Comparison of ENCODE assay signal across 25 cellular contexts in genomic region chr1:230070321-230071208, GRCh38. TPM values are rescaled to one million over a fixed set of nuclear protein-coding genes. Genes with fewer than 3 reads are reported as not detected.
DNase-seq lines count a peak whose midpoint lies in the region; ATAC-seq and TF ChIP-seq lines count a peak whose summit lies in the region.
"Had no signal": no experiment of that assay in that cellular context is flagged by ENCODE, and none has a peak within 500 bp of the region (broad histone marks: within the 10 kb centered on the region; RNA-seq: fewer than 3 reads in every experiment).

No MANE protein-coding gene starts in this region.

- H3K36me3 Mint-ChIP-seq in MCF 10A (ENCODE audit: insufficient read depth, unreplicated experiment) = no peaks in the 10 kb centered on the region
- H3K36me3 Mint-ChIP-seq in activated T-helper 17 cell treated with anti-CD3 and anti-CD28 coated beads, Interleukin-2, amount 50 U/mL, for 72 hours (ENCODE audit: low read depth) = peaks cover 12% of the 10 kb centered on the region
- H3K36me3 Mint-ChIP-seq: naive B cell had no signal

- BruUV-seq in MCF 10A (replicated peaks; lab: Mats Ljungman, UMichigan) = no TSS peak

- no peaks in the 10 kb centered on the region for H3K27me3 Mint-ChIP-seq in MCF 10A (ENCODE audit: insufficient read depth, unreplicated experiment)
- H3K27me3 Mint-ChIP-seq in activated T-helper 17 cell treated with anti-CD3 and anti-CD28 coated beads, Interleukin-2, amount 50 U/mL, for 72 hours = no peaks in the 10 kb centered on the region
- H3K27me3 Mint-ChIP-seq: activated CD4-positive, alpha-beta T cell treated with anti-CD3 and anti-CD28 coated beads, Interleukin-2, amount 10 ng/mL, durations not matched to agents 24 days and 14 days; CD4-positive, alpha-beta memory T cell; naive B cell; T-cell had no signal

- H3K4me1 Mint-ChIP-seq in MCF 10A (ENCODE audit: insufficient read depth, unreplicated experiment) = peaks cover 56% of the 10 kb centered on the region
- peaks cover 34% of the 10 kb centered on the region for H3K4me1 Mint-ChIP-seq in activated T-helper 17 cell treated with anti-CD3 and anti-CD28 coated beads, Interleukin-2, amount 50 U/mL, for 72 hours

- H3K9me3 ChIP-seq in breast epithelium = no peaks in the 10 kb centered on the region
- H3K9me3 ChIP-seq in right lobe of liver = no peaks in the 10 kb centered on the region
- H3K9me3 ChIP-seq in vagina = no peaks in the 10 kb centered on the region

- H3K27ac Mint-ChIP-seq in MCF 10A (ENCODE audit: low read depth, unreplicated experiment) = peak overlapping the region; percentile 59
- peak overlapping the region; percentile 8 for H3K27ac Mint-ChIP-seq in activated T-helper 17 cell treated with anti-CD3 and anti-CD28 coated beads, Interleukin-2, amount 50 U/mL, for 72 hours
- H3K27ac Mint-ChIP-seq: activated CD4-positive, alpha-beta T cell treated with anti-CD3 and anti-CD28 coated beads, Interleukin-2, amount 10 ng/mL, durations not matched to agents 24 days and 14 days; T-cell had no signal

- H3K4me3 Mint-ChIP-seq in MCF 10A (ENCODE audit: unreplicated experiment) = no peak overlapping the region
- H3K4me3 Mint-ChIP-seq in activated T-helper 17 cell treated with anti-CD3 and anti-CD28 coated beads, Interleukin-2, amount 50 U/mL, for 72 hours = no peak overlapping the region

- H3K27me3 ChIP-seq in breast epithelium (no peaks in the 10 kb centered on the region), right lobe of liver (no peaks in the 10 kb centered on the region), vagina (no peaks in the 10 kb centered on the region)
- H3K27me3 ChIP-seq: brain microvascular endothelial cell had no signal

- TF ChIP-seq POLR2A in breast epithelium (IDR thresholded peaks at IDR 0.05) = no peak
- TF ChIP-seq POLR2A in right lobe of liver (IDR thresholded peaks at IDR 0.05) = no peak
- TF ChIP-seq POLR2A in vagina (IDR thresholded peaks at IDR 0.05) = no peak

- H3K4me3 ChIP-seq in breast epithelium = no peak overlapping the region
- H3K4me3 ChIP-seq in right lobe of liver = peak overlapping the region; percentile 14 to 88 (median 82)
- no peak overlapping the region for H3K4me3 ChIP-seq in vagina
- H3K4me3 ChIP-seq: skin epidermis had no signal

- 44% methylated on average over 13 of the region's 14 CpGs for WGBS in right lobe of liver (ENCODE audit: insufficient coverage, low coverage, low lambda C conversion rate, missing lambda C conversion rate)

- H3K36me3 ChIP-seq in breast epithelium = no peaks in the 10 kb centered on the region
- no peaks in the 10 kb centered on the region for H3K36me3 ChIP-seq in right lobe of liver
- no peaks in the 10 kb centered on the region for H3K36me3 ChIP-seq in vagina
- H3K36me3 ChIP-seq: brain microvascular endothelial cell had no signal

- DNase-seq in MCF 10A (ENCODE audit: unreplicated experiment) (no peak), breast epithelium (ENCODE audit: low spot score in 2 of 2) (no peak), right lobe of liver (peak; percentile 61 to 66 (median 61)), vagina (ENCODE audit: extremely low spot score in 2 of 2) (peak; percentile 58 to 91), sciatic nerve (ENCODE audit: low spot score) (no peak), NCI-H526 treated with DMSO at 0.1 percent for 48 hours (lab: John Stamatoyannopoulos, UW) (no peak), NCI-H345 treated with DMSO at 0.1 percent for 48 hours (lab: John Stamatoyannopoulos, UW; ENCODE audit: unreplicated experiment) (no peak)
- DNase-seq: ACHN; activated CD4-positive, alpha-beta T cell treated with anti-CD3 and anti-CD28 coated beads, Interleukin-2, amount 10 ng/mL, durations not matched to agents 24 days and 14 days; activated naive CD4-positive, alpha-beta T cell treated with Interleukin-2 at 50 U/mL for 16 hours; activated T-cell treated with anti-CD3 and anti-CD28 coated beads for 4 hours; brain microvascular endothelial cell; CD4-positive, alpha-beta memory T cell; cortex of kidney; naive B cell; NCI-H2029; NCI-H446; NK-92 treated with Interleukin-12 subunit alpha and Interleukin-12 subunit beta, amount 100 ng/mL, for 24 hours; stimulated activated CD4-positive, alpha-beta T cell treated with anti-CD3 and anti-CD28 coated beads, Interleukin-4, amount 100 ng/mL, for 4 hours; T-cell had no signal

- intact Hi-C loops in MCF 10A (cut with micrococcal nuclease) (no loop called here), breast epithelium (cut with DNase I; ENCODE audit: low total_unique reads) (no loop called here), right lobe of liver (cut with DNase I) (no loop called here), vagina (cut with DNase I) (no loop called here), sciatic nerve (cut with DNase I) (no loop called here)

- H3K27ac ChIP-seq in breast epithelium (no peak overlapping the region), right lobe of liver (peak overlapping the region; percentile 21 to 91 (median 87)), vagina (no peak overlapping the region)
- H3K27ac ChIP-seq: brain microvascular endothelial cell, HL-60, skin epidermis had no signal

- POLR2A ChIA-PET in MCF 10A (lab: Yijun Ruan, JAX) = interaction anchor here (0.6 to 7.5 kb wide), 14 partner anchors 8 to 513 kb away, joined by 3 to 166 read pairs (median 4); no protein-coding TSS in a partner anchor

- no peaks in the 10 kb centered on the region for H3K4me1 ChIP-seq in breast epithelium
- peaks cover 0 to 50% (median 14%) of the 10 kb centered on the region in 4 donors for H3K4me1 ChIP-seq in right lobe of liver
- H3K4me1 ChIP-seq in vagina = peaks cover 73% of the 10 kb centered on the region

- H3K9me3 Mint-ChIP-seq in MCF 10A (ENCODE audit: unreplicated experiment) = no peaks in the 10 kb centered on the region
- no peaks in the 10 kb centered on the region for H3K9me3 Mint-ChIP-seq in activated T-helper 17 cell treated with anti-CD3 and anti-CD28 coated beads, Interleukin-2, amount 50 U/mL, for 72 hours
- H3K9me3 Mint-ChIP-seq: activated CD4-positive, alpha-beta T cell treated with anti-CD3 and anti-CD28 coated beads, Interleukin-2, amount 10 ng/mL, durations not matched to agents 24 days and 14 days; CD4-positive, alpha-beta memory T cell; naive B cell; T-cell had no signal

- CTCF ChIA-PET in MCF 10A (lab: Yijun Ruan, JAX) = interaction anchor here (0.6 to 4.7 kb wide), 13 partner anchors 8 to 814 kb away, joined by 3 to 82 read pairs (median 4); no protein-coding TSS in a partner anchor

- no peak for ATAC-seq in activated T-helper 17 cell treated with anti-CD3 and anti-CD28 coated beads, Interleukin-2, amount 50 U/mL, for 72 hours (replicated peaks)
- peak in 2 of 4 donors; percentile 6 to 25 for ATAC-seq in right lobe of liver
- no peak for ATAC-seq in sciatic nerve
- ATAC-seq: HCT116, Right ventricle myocardium inferior, T-cell had no signal

- TF ChIP-seq CTCF in MCF 10A (IDR thresholded peaks at IDR 0.05; ENCODE audit: unreplicated experiment) (no peak), breast epithelium (IDR thresholded peaks at IDR 0.05) (no peak), right lobe of liver (IDR thresholded peaks at IDR 0.05) (no peak), vagina (IDR thresholded peaks at IDR 0.05) (no peak)

RNA-seq across cellular contexts. Expression of gene GALNT2, which starts 3.5 kb away (rescaled TPM):
- total RNA-seq in MCF 10A (2022) (104 and 114 TPM in 2 replicates), breast epithelium (10 to 100 TPM; 27.4 to 53.0 (median 42.6) TPM), right lobe of liver (100 to 1,000 TPM in 4 of 6 experiments, 10 to 100 TPM in 2; 58.0 to 152 (median 131) TPM), vagina (51.6 TPM), sciatic nerve (67.3 TPM)
- 10 to 100 TPM; 49.7 to 53.6 TPM for total RNA-seq in activated T-helper 17 cell treated with anti-CD3 and anti-CD28 coated beads, Interleukin-2, amount 50 U/mL, for 72 hours

Comparison
In these comparisons a context has a peak if more than half of its experiments do, and no peak if none do; other contexts are left out.
1. DNase-seq: peak in right lobe of liver (3 of 3) and vagina (2 of 2); none in MCF 10A (single experiment), breast epithelium (0 of 2), sciatic nerve (single experiment), NCI-H526 treated with DMSO at 0.1 percent for 48 hours (single experiment) and NCI-H345 treated with DMSO at 0.1 percent for 48 hours (single experiment).
2. H3K27ac ChIP-seq: peak in right lobe of liver (3 of 3); none in breast epithelium (0 of 2) and vagina (single experiment).
3. H3K4me3 ChIP-seq: peak in right lobe of liver (3 of 3); none in breast epithelium (0 of 3) and vagina (0 of 2).